ENCODE assay signal across 1 cellular context in genomic region chr4:139295317-139296299, GRCh38.
TF ChIP-seq lines count a peak whose summit lies in the region.

No MANE protein-coding gene starts in this region.

TF ChIP-seq in HepG2, 621 proteins besides CTCF, POLR2A, EP300 and RAD21 (continued from another document and continues in another):
- TF ChIP-seq ZBED4 (CRISPR knock-in tag; IDR thresholded peaks at IDR 0.05; ENCODE audit: borderline replicate concordance) = no peak
- TF ChIP-seq MXD4 (CRISPR knock-in tag; IDR thresholded peaks at IDR 0.05) = no peak
- peak; percentile 82; the same call in 1 of the 2 replicates for TF ChIP-seq ARID2 (CRISPR knock-in tag; IDR thresholded peaks at IDR 0.05; ENCODE audit: borderline replicate concordance)
- peak; percentile 40; the same call in 1 of the 2 replicates for TF ChIP-seq ZBTB7A (CRISPR knock-in tag; IDR thresholded peaks at IDR 0.05)
- 0 out of 2 replicates have a peak, but pooled peaks have one; percentile 39 for TF ChIP-seq ZHX2 (IDR thresholded peaks at IDR 0.05; ENCODE audit: low read depth)
- TF ChIP-seq ZHX2 (CRISPR knock-in tag; IDR thresholded peaks at IDR 0.05; ENCODE audit: borderline replicate concordance) = peak; percentile 68; the same call in 1 of the 2 replicates
- TF ChIP-seq GLI4 (CRISPR knock-in tag; IDR thresholded peaks at IDR 0.05; ENCODE audit: borderline replicate concordance) = 0 out of 2 replicates have a peak, but pooled peaks have one; percentile 66
- TF ChIP-seq SUZ12 (IDR thresholded peaks at IDR 0.05; ENCODE audit: low read depth, low read length) = no peak
- TF ChIP-seq ZNF20 (CRISPR knock-in tag; IDR thresholded peaks at IDR 0.05) = peak; percentile 85; the same call in 1 of the 2 replicates
- 0 out of 2 replicates have a peak, but pooled peaks have one; percentile 45 for TF ChIP-seq ZNF33B (CRISPR knock-in tag; IDR thresholded peaks at IDR 0.05)
- peak; percentile 18 for TF ChIP-seq ZNF781 (CRISPR knock-in tag; IDR thresholded peaks at IDR 0.05; ENCODE audit: borderline replicate concordance, not compliant biosample characterization)
- TF ChIP-seq ZNF496 (CRISPR knock-in tag; IDR thresholded peaks at IDR 0.05; ENCODE audit: insufficient replicate concordance) = no peak
- TF ChIP-seq FOSL1 (CRISPR knock-in tag; IDR thresholded peaks at IDR 0.05; ENCODE audit: borderline replicate concordance) = 0 out of 2 replicates have a peak, but pooled peaks have one; percentile 18
- no peak for TF ChIP-seq ZNF337 (CRISPR knock-in tag; IDR thresholded peaks at IDR 0.05; ENCODE audit: borderline replicate concordance, low read depth)
- TF ChIP-seq STAT6 (CRISPR knock-in tag; IDR thresholded peaks at IDR 0.05; ENCODE audit: borderline replicate concordance) = peak; percentile 72; the same call in 1 of the 2 replicates
- peak; percentile 74; the same call in 1 of the 2 replicates for TF ChIP-seq MAZ (IDR thresholded peaks at IDR 0.05; ENCODE audit: borderline replicate concordance, low read depth, low read length)
- peak; percentile 72 for TF ChIP-seq MAZ (CRISPR knock-in tag; IDR thresholded peaks at IDR 0.05; ENCODE audit: low read depth)
- TF ChIP-seq ZNF510 (CRISPR knock-in tag; IDR thresholded peaks at IDR 0.05; ENCODE audit: low read depth) = peak; percentile 78; the same call in 1 of the 2 replicates
- peak; percentile 91 for TF ChIP-seq TEAD3 (CRISPR knock-in tag; optimal IDR thresholded peaks at IDR 0.05; ENCODE audit: borderline replicate concordance)
- peak; percentile 55; the same call in 1 of the 2 replicates for TF ChIP-seq ADNP (CRISPR knock-in tag; IDR thresholded peaks at IDR 0.05)
- TF ChIP-seq SETDB1 (CRISPR knock-in tag; IDR thresholded peaks at IDR 0.05; ENCODE audit: borderline replicate concordance) = no peak
- TF ChIP-seq JDP2 (CRISPR knock-in tag; IDR thresholded peaks at IDR 0.05; ENCODE audit: borderline replicate concordance) = no peak; the same call in 1 of the 2 replicates
- TF ChIP-seq ZBTB2 (CRISPR knock-in tag; IDR thresholded peaks at IDR 0.05; ENCODE audit: low read depth) = no peak
- no peak for TF ChIP-seq ZNF383 (CRISPR knock-in tag; IDR thresholded peaks at IDR 0.05; ENCODE audit: borderline replicate concordance)
- peak; percentile 79; the same call in 1 of the 2 replicates for TF ChIP-seq NAIF1 (CRISPR knock-in tag; IDR thresholded peaks at IDR 0.05; ENCODE audit: borderline replicate concordance)
- no peak for TF ChIP-seq PAF1 (CRISPR knock-in tag; IDR thresholded peaks at IDR 0.05)
- TF ChIP-seq KAT7 (CRISPR knock-in tag; IDR thresholded peaks at IDR 0.05; ENCODE audit: borderline replicate concordance) = peak; percentile 82
- no peak for TF ChIP-seq MBNL3 (CRISPR knock-in tag; conservative IDR thresholded peaks at IDR 0.05)
- no peak for TF ChIP-seq TBL1XR1 (IDR thresholded peaks at IDR 0.05; ENCODE audit: borderline replicate concordance, low read length, partially characterized antibody)
- peak; percentile 79 for TF ChIP-seq ISL2 (CRISPR knock-in tag; IDR thresholded peaks at IDR 0.05)
- TF ChIP-seq, protein P1, sequence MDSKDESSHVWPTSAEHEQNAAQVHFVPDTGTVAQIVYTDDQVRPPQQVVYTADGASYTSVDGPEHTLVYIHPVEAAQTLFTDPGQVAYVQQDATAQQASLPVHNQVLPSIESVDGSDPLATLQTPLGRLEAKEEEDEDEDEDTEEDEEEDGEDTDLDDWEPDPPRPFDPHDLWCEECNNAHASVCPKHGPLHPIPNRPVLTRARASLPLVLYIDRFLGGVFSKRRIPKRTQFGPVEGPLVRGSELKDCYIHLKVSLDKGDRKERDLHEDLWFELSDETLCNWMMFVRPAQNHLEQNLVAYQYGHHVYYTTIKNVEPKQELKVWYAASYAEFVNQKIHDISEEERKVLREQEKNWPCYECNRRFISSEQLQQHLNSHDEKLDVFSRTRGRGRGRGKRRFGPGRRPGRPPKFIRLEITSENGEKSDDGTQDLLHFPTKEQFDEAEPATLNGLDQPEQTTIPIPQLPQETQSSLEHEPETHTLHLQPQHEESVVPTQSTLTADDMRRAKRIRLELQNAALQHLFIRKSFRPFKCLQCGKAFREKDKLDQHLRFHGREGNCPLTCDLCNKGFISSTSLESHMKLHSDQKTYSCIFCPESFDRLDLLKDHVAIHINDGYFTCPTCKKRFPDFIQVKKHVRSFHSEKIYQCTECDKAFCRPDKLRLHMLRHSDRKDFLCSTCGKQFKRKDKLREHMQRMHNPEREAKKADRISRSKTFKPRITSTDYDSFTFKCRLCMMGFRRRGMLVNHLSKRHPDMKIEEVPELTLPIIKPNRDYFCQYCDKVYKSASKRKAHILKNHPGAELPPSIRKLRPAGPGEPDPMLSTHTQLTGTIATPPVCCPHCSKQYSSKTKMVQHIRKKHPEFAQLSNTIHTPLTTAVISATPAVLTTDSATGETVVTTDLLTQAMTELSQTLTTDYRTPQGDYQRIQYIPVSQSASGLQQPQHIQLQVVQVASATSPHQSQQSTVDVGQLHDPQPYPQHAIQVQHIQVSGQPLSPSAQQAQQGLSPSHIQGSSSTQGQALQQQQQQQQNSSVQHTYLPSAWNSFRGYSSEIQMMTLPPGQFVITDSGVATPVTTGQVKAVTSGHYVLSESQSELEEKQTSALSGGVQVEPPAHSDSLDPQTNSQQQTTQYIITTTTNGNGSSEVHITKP (CRISPR knock-in tag; IDR thresholded peaks at IDR 0.05; ENCODE audit: low read depth) = peak; percentile 69; the same call in 1 of the 2 replicates
- TF ChIP-seq ZNF432 (CRISPR knock-in tag; IDR thresholded peaks at IDR 0.05; ENCODE audit: borderline replicate concordance) = no peak
- peak; percentile 82 for TF ChIP-seq ZNF891 (CRISPR knock-in tag; IDR thresholded peaks at IDR 0.05)
- TF ChIP-seq ZNF10 (CRISPR knock-in tag; IDR thresholded peaks at IDR 0.05; ENCODE audit: borderline replicate concordance, low read depth) = no peak
- no peak for TF ChIP-seq SRF (IDR thresholded peaks at IDR 0.05; ENCODE audit: low read depth, low read length)
- TF ChIP-seq HDAC1 (CRISPR knock-in tag; IDR thresholded peaks at IDR 0.05) = peak; percentile 77; the same call in 1 of the 2 replicates
- TF ChIP-seq GATA4 (IDR thresholded peaks at IDR 0.05; ENCODE audit: borderline replicate concordance, low read depth) = peak; percentile 37; the same call in 1 of the 2 replicates
- peak; percentile 58; the same call in 1 of the 2 replicates for TF ChIP-seq ZBTB34 (CRISPR knock-in tag; IDR thresholded peaks at IDR 0.05)
- peak; percentile 82 for TF ChIP-seq ZNF563 (CRISPR knock-in tag; IDR thresholded peaks at IDR 0.05)
- no peak for TF ChIP-seq ZNF30 (CRISPR knock-in tag; IDR thresholded peaks at IDR 0.05)
- peak; percentile 77; the same call in 1 of the 2 replicates for TF ChIP-seq ZNF331 (CRISPR knock-in tag; IDR thresholded peaks at IDR 0.05)
- TF ChIP-seq ZNF747 (CRISPR knock-in tag; IDR thresholded peaks at IDR 0.05; ENCODE audit: borderline replicate concordance) = no peak; the same call in 1 of the 2 replicates
- no peak for TF ChIP-seq CHD2 (IDR thresholded peaks at IDR 0.05; ENCODE audit: low read depth, low read length)
- TF ChIP-seq HMG20B (CRISPR knock-in tag; conservative IDR thresholded peaks at IDR 0.05) = 0 out of 2 replicates have a peak, but pooled peaks have one; percentile 29
- TF ChIP-seq MIER3 (CRISPR knock-in tag; IDR thresholded peaks at IDR 0.05; ENCODE audit: borderline replicate concordance) = peak; percentile 59; the same call in 1 of the 2 replicates
